Comparison of ENCODE assay signal across 8 cellular contexts in genomic region chr16:24036614-24037013, GRCh38.
A peak's percentile ranks its signal among the peaks of the same experiment; 100 is the strongest.
DNase-seq lines count a peak whose midpoint lies in the region; ATAC-seq, FAIRE-seq and TF ChIP-seq lines count a peak whose summit lies in the region.

No MANE protein-coding gene starts in this region.

- CTCF ChIA-PET in HepG2 (lab: Yijun Ruan, JAX; ENCODE audit: low intra/inter-chr PET ratio, low total read pairs), result interaction anchor here (0.6 to 4.6 kb wide), 3 partner anchors 231 to 301 kb away, joined by 3 to 54 read pairs (median 12); no protein-coding TSS in a partner anchor

- no peak overlapping the region for H3K4me2 ChIP-seq in HepG2 (ENCODE audit: low read depth, low read length)

- DNase-seq in NCI-H2029 treated with DMSO at 0.1 percent for 48 hours (lab: John Stamatoyannopoulos, UW) (peak; percentile 27), NCI-H2029 (lab: John Stamatoyannopoulos, UW) (no peak), LoVo (ENCODE audit: low spot score) (peak; percentile 47), T-helper 9 cell (peak; percentile 13), cerebellum (ENCODE audit: low spot score) (peak; percentile 79), HepG2 (ENCODE audit: low spot score) (peak; percentile 46)
- DNase-seq in stimulated activated naive CD8-positive, alpha-beta T cell treated with anti-CD3 and anti-CD28 coated beads, Interleukin-15, amount 100 ng/mL, for 72 hours, result peak; percentile 19 to 35

- no peaks in the 10 kb centered on the region for H4K20me1 ChIP-seq in HepG2 (ENCODE audit: insufficient read depth, low read length)

- peak overlapping the region in 1 of 2 donors; percentile 45 for H3K4me3 Mint-ChIP-seq in stimulated activated naive CD8-positive, alpha-beta T cell treated with anti-CD3 and anti-CD28 coated beads, Interleukin-15, amount 100 ng/mL, for 72 hours

- ATAC-seq in HepG2, result peak; percentile 81
- no peak for ATAC-seq in stimulated activated naive CD8-positive, alpha-beta T cell treated with anti-CD3 and anti-CD28 coated beads, Interleukin-15, amount 100 ng/mL, for 72 hours
- no peak for ATAC-seq in HG03196 (IDR thresholded peaks at IDR 0.05; ENCODE audit: unreplicated experiment)

- H3K9me3 Mint-ChIP-seq in stimulated activated naive CD8-positive, alpha-beta T cell treated with anti-CD3 and anti-CD28 coated beads, Interleukin-15, amount 100 ng/mL, for 72 hours, result no peaks in the 10 kb centered on the region

- H3K27ac Mint-ChIP-seq in stimulated activated naive CD8-positive, alpha-beta T cell treated with anti-CD3 and anti-CD28 coated beads, Interleukin-15, amount 100 ng/mL, for 72 hours, result no peak overlapping the region

- in situ Hi-C loops in HepG2 (cut with HindIII; ENCODE audit: extremely low pct_ligation_motif_present, low pct_unique_long_range_greater_than_20kb), result loop anchor here (5.0 kb wide), 2 partner anchors 234 to 299 kb away; no protein-coding TSS in a partner anchor

- H3K9me3 ChIP-seq in HepG2 (ENCODE audit: low read length), result no peaks in the 10 kb centered on the region

- H2AFZ ChIP-seq in HepG2 (ENCODE audit: low read length), result no peak overlapping the region

- no peaks in the 10 kb centered on the region for H3K79me2 ChIP-seq in HepG2 (ENCODE audit: insufficient read depth, low read length)

- BruUV-seq in HepG2 (replicated peaks; lab: Mats Ljungman, UMichigan), result no TSS peak

- TF ChIP-seq EP300 in HepG2 (IDR thresholded peaks at IDR 0.05; ENCODE audit: low read depth in 2 of 2, low read length in 2 of 2), result no peak
- no peak for TF ChIP-seq EP300 in HepG2 (CRISPR knock-in tag; IDR thresholded peaks at IDR 0.05; ENCODE audit: borderline replicate concordance)

- H3K27me3 ChIP-seq in HepG2 (ENCODE audit: control insufficient read depth in 1 of 2, insufficient read depth in 2 of 2, low read length in 2 of 2), result no peaks in the 10 kb centered on the region; a peak in 1 of 5 replicates

- no peaks in the 10 kb centered on the region for H3K36me3 ChIP-seq in HepG2 (replicated peaks in 1 of 2; ENCODE audit: control insufficient read depth in 1 of 2, insufficient read depth in 2 of 2, low read length in 2 of 2)

- WGBS in HepG2 (ENCODE audit: low lambda C conversion rate), result 3% methylated on average over 8 of the region's 8 CpGs

- TF ChIP-seq RAD21 in HepG2 (CRISPR knock-in tag; IDR thresholded peaks at IDR 0.05), result peak; percentile 88

- no peaks in the 10 kb centered on the region for H3K27me3 Mint-ChIP-seq in stimulated activated naive CD8-positive, alpha-beta T cell treated with anti-CD3 and anti-CD28 coated beads, Interleukin-15, amount 100 ng/mL, for 72 hours

- no peak overlapping the region for H3K4me3 ChIP-seq in HepG2 (replicated peaks in 1 of 3; ENCODE audit: insufficient read depth in 1 of 3, low read depth in 2 of 3, low read length in 3 of 3)

- H3K27ac ChIP-seq in HepG2 (ENCODE audit: extremely low read length, insufficient read depth, low read length), result no peak overlapping the region

- intact Hi-C loops in HepG2 (cut with micrococcal nuclease; ENCODE audit: unreplicated experiment), result loop anchor here (1.0 kb wide), 3 partner anchors 235 to 301 kb away; no protein-coding TSS in a partner anchor

- H3K4me1 Mint-ChIP-seq in stimulated activated naive CD8-positive, alpha-beta T cell treated with anti-CD3 and anti-CD28 coated beads, Interleukin-15, amount 100 ng/mL, for 72 hours, result peaks cover 56% of the 10 kb centered on the region

- TF ChIP-seq POLR2A in HepG2 (IDR thresholded peaks at IDR 0.05; ENCODE audit: insufficient read depth in 1 of 2, low read depth in 2 of 2, low read length in 2 of 2), result no peak

- H3K4me1 ChIP-seq in HepG2 (ENCODE audit: insufficient read depth, low read length), result no peaks in the 10 kb centered on the region

- POLR2A ChIA-PET in HepG2 (lab: Yijun Ruan, JAX), result no interaction called here

- peak; percentile 96 for FAIRE-seq in HepG2 (lab: Jason Lieb, UNC)

- no peak overlapping the region for H3K9ac ChIP-seq in HepG2 (ENCODE audit: insufficient read depth, low read depth, low read length)

- TF ChIP-seq CTCF in HepG2 (CRISPR knock-in tag; IDR thresholded peaks at IDR 0.05), result peak; percentile 92

TF ChIP-seq in HepG2, 621 proteins besides CTCF, POLR2A, EP300 and RAD21:
- no peak for TF ChIP-seq RXRA (CRISPR knock-in tag; IDR thresholded peaks at IDR 0.05)
- TF ChIP-seq TERF1 (CRISPR knock-in tag; IDR thresholded peaks at IDR 0.05), result no peak
- TF ChIP-seq SMC3 (IDR thresholded peaks at IDR 0.05; ENCODE audit: low read length), result peak; percentile 97
- TF ChIP-seq ELF3 (CRISPR knock-in tag; IDR thresholded peaks at IDR 0.05), result peak; percentile 32; the same call in 1 of the 2 replicates
- TF ChIP-seq MIXL1 (CRISPR knock-in tag; IDR thresholded peaks at IDR 0.05), result peak; percentile 54; the same call in 1 of the 2 replicates
- peak; percentile 96 for TF ChIP-seq STAG1 (CRISPR knock-in tag; IDR thresholded peaks at IDR 0.05)
- 0 out of 2 replicates have a peak, but pooled peaks have one; percentile 28 for TF ChIP-seq CEBPB (IDR thresholded peaks at IDR 0.05; ENCODE audit: borderline replicate concordance, low read depth, low read length)
- TF ChIP-seq MIER3 (CRISPR knock-in tag; IDR thresholded peaks at IDR 0.05; ENCODE audit: borderline replicate concordance), result 0 out of 2 replicates have a peak, but pooled peaks have one; percentile 27
- 0 out of 2 replicates have a peak, but pooled peaks have one; percentile 45 for TF ChIP-seq SMAD3 (CRISPR knock-in tag; IDR thresholded peaks at IDR 0.05)
- TF ChIP-seq ZSCAN31 (CRISPR knock-in tag; IDR thresholded peaks at IDR 0.05; ENCODE audit: low read depth), result no peak
- no peak for TF ChIP-seq ZNF382 (CRISPR knock-in tag; IDR thresholded peaks at IDR 0.05; ENCODE audit: borderline replicate concordance)
- TF ChIP-seq KDM2A (CRISPR knock-in tag; IDR thresholded peaks at IDR 0.05; ENCODE audit: borderline replicate concordance, low read depth), result 0 out of 2 replicates have a peak, but pooled peaks have one; percentile 33
- TF ChIP-seq, protein P1, sequence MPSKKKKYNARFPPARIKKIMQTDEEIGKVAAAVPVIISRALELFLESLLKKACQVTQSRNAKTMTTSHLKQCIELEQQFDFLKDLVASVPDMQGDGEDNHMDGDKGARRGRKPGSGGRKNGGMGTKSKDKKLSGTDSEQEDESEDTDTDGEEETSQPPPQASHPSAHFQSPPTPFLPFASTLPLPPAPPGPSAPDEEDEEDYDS (CRISPR knock-in tag; IDR thresholded peaks at IDR 0.05), result 0 out of 2 replicates have a peak, but pooled peaks have one; percentile 30
- no peak for TF ChIP-seq SALL2 (CRISPR knock-in tag; IDR thresholded peaks at IDR 0.05)
- no peak for TF ChIP-seq ISL2 (CRISPR knock-in tag; IDR thresholded peaks at IDR 0.05)
- TF ChIP-seq ZSCAN9 (CRISPR knock-in tag; IDR thresholded peaks at IDR 0.05; ENCODE audit: borderline replicate concordance), result 0 out of 2 replicates have a peak, but pooled peaks have one; percentile 36
- 0 out of 4 replicates have a peak, but pooled peaks of 1 of the 2 experiments have one; percentile 45 for TF ChIP-seq HMGXB4 (CRISPR knock-in tag; IDR thresholded peaks at IDR 0.05; ENCODE audit: borderline replicate concordance in 1 of 2, low read depth in 1 of 2)
- TF ChIP-seq ZFP36 (IDR thresholded peaks at IDR 0.05; ENCODE audit: borderline replicate concordance, low read depth, low read length, partially characterized antibody), result peak; percentile 42
- peak; percentile 65 for TF ChIP-seq TEAD3 (CRISPR knock-in tag; optimal IDR thresholded peaks at IDR 0.05; ENCODE audit: borderline replicate concordance)
- no peak for TF ChIP-seq YEATS2 (CRISPR knock-in tag; IDR thresholded peaks at IDR 0.05; ENCODE audit: borderline replicate concordance)
- no peak for TF ChIP-seq ZNF20 (CRISPR knock-in tag; IDR thresholded peaks at IDR 0.05)
- TF ChIP-seq PHF21A (CRISPR knock-in tag; IDR thresholded peaks at IDR 0.05), result no peak
- 0 out of 2 replicates have a peak, but pooled peaks have one; percentile 20 for TF ChIP-seq BHLHE40 (IDR thresholded peaks at IDR 0.05; ENCODE audit: low read length)
TF ChIP-seq in HepG2: peak in this region for 14.
